Comparison of ENCODE assay signal across 1 cellular context in the genomic region with DNA sequence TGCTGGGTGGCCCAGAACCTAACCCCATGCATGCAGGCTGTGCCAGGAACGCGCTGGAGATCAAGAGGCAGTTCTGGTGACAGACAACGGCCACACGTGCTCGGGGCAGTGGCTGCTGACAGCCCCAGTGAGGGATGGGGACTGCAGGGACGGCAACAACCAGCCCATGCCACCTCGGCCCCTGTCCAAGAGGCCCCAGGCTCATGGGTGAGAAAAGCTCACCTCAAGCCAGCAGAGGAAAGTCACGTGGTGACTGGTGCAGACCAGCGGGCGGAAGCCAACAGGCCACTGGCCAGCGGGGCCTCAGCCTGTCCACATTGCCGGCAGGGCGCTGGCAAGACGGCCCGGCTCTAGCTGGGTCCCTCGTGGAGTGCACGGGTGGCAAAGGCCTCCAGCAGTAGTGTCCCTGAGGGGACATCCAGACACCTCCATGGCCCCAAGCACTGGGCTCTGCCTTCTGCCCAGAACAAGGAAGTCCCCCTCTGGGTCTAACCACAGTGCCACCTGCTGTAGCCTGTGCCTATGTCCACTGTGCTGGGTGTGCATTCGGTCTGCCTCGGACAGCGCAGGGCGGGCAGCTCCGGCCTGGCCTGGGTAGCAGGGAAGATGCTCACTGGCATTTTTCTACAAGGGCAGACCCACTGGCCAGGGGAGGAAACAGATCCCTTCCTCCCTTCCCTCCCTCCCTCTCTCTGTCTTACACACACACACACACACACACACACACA.
TF ChIP-seq lines count a peak whose summit lies in the region.

No MANE protein-coding gene starts in this region.

TF ChIP-seq in WTC11, 78 proteins besides CTCF, POLR2A, EP300 and RAD21 (continued from another document):
- TF ChIP-seq, protein P1, sequence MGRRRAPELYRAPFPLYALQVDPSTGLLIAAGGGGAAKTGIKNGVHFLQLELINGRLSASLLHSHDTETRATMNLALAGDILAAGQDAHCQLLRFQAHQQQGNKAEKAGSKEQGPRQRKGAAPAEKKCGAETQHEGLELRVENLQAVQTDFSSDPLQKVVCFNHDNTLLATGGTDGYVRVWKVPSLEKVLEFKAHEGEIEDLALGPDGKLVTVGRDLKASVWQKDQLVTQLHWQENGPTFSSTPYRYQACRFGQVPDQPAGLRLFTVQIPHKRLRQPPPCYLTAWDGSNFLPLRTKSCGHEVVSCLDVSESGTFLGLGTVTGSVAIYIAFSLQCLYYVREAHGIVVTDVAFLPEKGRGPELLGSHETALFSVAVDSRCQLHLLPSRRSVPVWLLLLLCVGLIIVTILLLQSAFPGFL (CRISPR knock-in tag; IDR thresholded peaks at IDR 0.05; ENCODE audit: borderline replicate concordance), result no peak
- TF ChIP-seq GABPB1 (CRISPR knock-in tag; IDR thresholded peaks at IDR 0.05) (no peak), ZNF263 (CRISPR knock-in tag; IDR thresholded peaks at IDR 0.05; ENCODE audit: low read depth) (no peak), HMGA2 (CRISPR knock-in tag; IDR thresholded peaks at IDR 0.05) (no peak), TEAD4 (CRISPR knock-in tag; IDR thresholded peaks at IDR 0.05) (no peak), FOXP1 (CRISPR knock-in tag; IDR thresholded peaks at IDR 0.05; ENCODE audit: borderline replicate concordance) (peak; percentile 60; the same call in 1 of the 2 replicates), OVOL2 (CRISPR knock-in tag; IDR thresholded peaks at IDR 0.05; ENCODE audit: borderline replicate concordance) (no peak), PRRX2 (CRISPR knock-in tag; IDR thresholded peaks at IDR 0.05) (no peak), USF1 (CRISPR knock-in tag; IDR thresholded peaks at IDR 0.05) (no peak), ZNF416 (CRISPR knock-in tag; IDR thresholded peaks at IDR 0.05) (no peak), NFE2L1 (CRISPR knock-in tag; IDR thresholded peaks at IDR 0.05) (no peak)
- TF ChIP-seq, protein P2, sequence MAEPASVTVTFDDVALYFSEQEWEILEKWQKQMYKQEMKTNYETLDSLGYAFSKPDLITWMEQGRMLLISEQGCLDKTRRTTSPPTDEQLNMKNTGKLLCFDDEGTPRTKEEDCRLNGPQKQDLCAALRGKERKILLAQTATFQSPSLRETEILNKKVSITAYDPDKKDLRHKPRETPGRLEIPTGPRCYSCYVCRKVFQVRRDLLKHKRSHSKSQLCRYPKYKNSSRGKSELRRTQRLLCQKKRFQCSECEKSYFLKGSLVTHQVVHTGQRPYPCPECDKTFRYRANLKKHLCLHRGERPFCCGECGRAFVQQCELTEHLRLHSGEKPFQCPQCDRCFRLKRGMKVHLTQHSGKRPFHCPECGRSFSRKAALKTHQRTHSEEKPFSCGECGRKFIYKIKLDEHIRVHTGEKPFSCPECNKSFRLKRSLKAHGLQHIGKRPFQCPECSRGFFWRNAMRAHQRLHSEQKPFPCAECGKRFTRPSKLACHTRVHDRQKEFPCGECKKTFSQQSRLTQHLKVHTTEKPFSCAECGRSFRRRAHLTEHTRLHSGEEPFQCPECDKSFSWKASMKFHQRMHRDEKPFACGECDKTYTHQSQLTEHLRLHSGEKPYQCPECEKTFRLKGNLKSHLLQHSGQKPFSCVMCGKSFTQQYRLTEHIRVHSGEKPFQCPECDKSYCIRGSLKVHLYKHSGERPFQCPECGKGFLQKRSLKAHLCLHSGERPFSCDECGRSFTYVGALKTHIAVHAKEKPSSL (CRISPR knock-in tag; conservative IDR thresholded peaks at IDR 0.05), result no peak
TF ChIP-seq in WTC11: peak in this region for 2.
